In genomic region chr16:84308120-84308519, GRCh38 we compare ENCODE assay signal across 9 cellular contexts. TPM values are rescaled to one million over a fixed set of nuclear protein-coding genes. Genes with fewer than 3 reads are reported as not detected.
A peak's percentile ranks its signal among the peaks of the same experiment; 100 is the strongest.
DNase-seq lines count a peak whose midpoint lies in the region; ATAC-seq, FAIRE-seq and TF ChIP-seq lines count a peak whose summit lies in the region.
"Had no signal": no experiment of that assay in that cellular context is flagged by ENCODE, and none has a peak within 500 bp of the region (broad histone marks: within the 10 kb centered on the region; RNA-seq: fewer than 3 reads in every experiment).

No MANE protein-coding gene starts in this region.

- H3K4me3 Mint-ChIP-seq in glutamatergic neuron (ENCODE audit: unreplicated experiment) (no peak overlapping the region), immature natural killer cell (no peak overlapping the region)

- TF ChIP-seq POLR2A in H54 (IDR thresholded peaks at IDR 0.05; ENCODE audit: low read depth, low read length) = no peak

- FAIRE-seq in D721Med (lab: Jason Lieb, UNC) (no peak), H54 (lab: Jason Lieb, UNC) (no peak)

- H3K36me3 Mint-ChIP-seq in glutamatergic neuron (ENCODE audit: unreplicated experiment) = no peaks in the 10 kb centered on the region
- no peaks in the 10 kb centered on the region for H3K36me3 Mint-ChIP-seq in immature natural killer cell

- H3K4me1 Mint-ChIP-seq in glutamatergic neuron (ENCODE audit: low read depth, unreplicated experiment) (peaks cover 18% of the 10 kb centered on the region), immature natural killer cell (no peaks in the 10 kb centered on the region)

- H3K9me3 Mint-ChIP-seq in glutamatergic neuron (ENCODE audit: unreplicated experiment) (peaks cover 3% of the 10 kb centered on the region), immature natural killer cell (no peaks in the 10 kb centered on the region)

- DNase-seq in D721Med (ENCODE audit: insufficient read length, low spot score) (no peak), H54 (ENCODE audit: insufficient read length, low spot score) (peak; percentile 66), glutamatergic neuron (peak; percentile 83), LoVo (ENCODE audit: low spot score) (no peak), immature natural killer cell (no peak)
- peak; percentile 16 for DNase-seq in stimulated activated CD4-positive, alpha-beta T cell treated with anti-CD3 and anti-CD28 coated beads, Interleukin-4, amount 100 ng/mL, for 1 hour

- H3K27me3 Mint-ChIP-seq in glutamatergic neuron (ENCODE audit: unreplicated experiment) (peaks cover 8% of the 10 kb centered on the region), immature natural killer cell (ENCODE audit: low read depth in 3 of 3) (peaks cover 6 to 8% (median 8%) of the 10 kb centered on the region in 3 donors)

- peak; percentile 84 for TF ChIP-seq CTCF in D721Med (IDR thresholded peaks at IDR 0.05; ENCODE audit: insufficient read depth, missing control alignments)
- TF ChIP-seq CTCF in glutamatergic neuron (IDR thresholded peaks at IDR 0.05; ENCODE audit: partially characterized antibody, unreplicated experiment) = peak; percentile 69

- peak; percentile 92 for ATAC-seq in SK-N-SH treated with all-trans-retinoic acid at 6 μM for 48 hours
- no peak for ATAC-seq in HG03460 (IDR thresholded peaks at IDR 0.05; ENCODE audit: unreplicated experiment)

- no peak overlapping the region for H3K27ac Mint-ChIP-seq in glutamatergic neuron (ENCODE audit: unreplicated experiment)
- H3K27ac Mint-ChIP-seq in immature natural killer cell = no peak overlapping the region

TF ChIP-seq in SK-N-SH treated with all-trans-retinoic acid at 6 μM for 48 hours, 23 proteins besides CTCF, POLR2A, EP300 and RAD21:
- no peak for TF ChIP-seq RARB (CRISPR knock-in tag; IDR thresholded peaks at IDR 0.05)
- no peak for TF ChIP-seq ISL1 (CRISPR knock-in tag; IDR thresholded peaks at IDR 0.05)
- TF ChIP-seq SNAI2 (CRISPR knock-in tag; IDR thresholded peaks at IDR 0.05) = no peak
- no peak for TF ChIP-seq GLIS3 (CRISPR knock-in tag; IDR thresholded peaks at IDR 0.05)
- no peak for TF ChIP-seq ZNF8 (CRISPR knock-in tag; IDR thresholded peaks at IDR 0.05)
- no peak for TF ChIP-seq CSRNP3 (CRISPR knock-in tag; IDR thresholded peaks at IDR 0.05)
- no peak for TF ChIP-seq TOX (CRISPR knock-in tag; IDR thresholded peaks at IDR 0.05; ENCODE audit: borderline replicate concordance)
- TF ChIP-seq TCF4 (CRISPR knock-in tag; IDR thresholded peaks at IDR 0.05; ENCODE audit: borderline replicate concordance) = no peak
- no peak for TF ChIP-seq ZNF565 (CRISPR knock-in tag; conservative IDR thresholded peaks at IDR 0.05; ENCODE audit: low read depth)
- TF ChIP-seq ZFP30 (CRISPR knock-in tag; IDR thresholded peaks at IDR 0.05) = no peak
TF ChIP-seq in SK-N-SH treated with all-trans-retinoic acid at 6 μM for 48 hours: peak in this region for 0.

RNA-seq across cellular contexts. Expression of gene WFDC1, which starts 13.4 kb away (rescaled TPM):
- total RNA-seq in glutamatergic neuron (ENCODE audit: unreplicated experiment) = 0.93 TPM
- not detected for polyA plus RNA-seq in immature natural killer cell
- total RNA-seq: T-helper 2 cell treated with Interferon-gamma antibody and Interleukin-4, amounts not matched to agents 100 ng/mL and 5 ng/mL, for 36 hours had no signal

Comparison
In these comparisons a context has a peak if more than half of its experiments do, and no peak if none do; other contexts are left out.
1. DNase-seq: peak in H54 (single experiment), glutamatergic neuron (single experiment) and stimulated activated CD4-positive, alpha-beta T cell treated with anti-CD3 and anti-CD28 coated beads, Interleukin-4, amount 100 ng/mL, for 1 hour (single experiment); none in D721Med (single experiment), LoVo (single experiment) and immature natural killer cell (0 of 3).